In genomic region chr3:101454629-101455028, GRCh38 we compare ENCODE assay signal across 29 cellular contexts.
"Had no signal": no experiment of that assay in that cellular context is flagged by ENCODE, and none has a peak within 500 bp of the region (broad histone marks: within the 10 kb centered on the region; RNA-seq: fewer than 3 reads in every experiment).

No MANE protein-coding gene starts in this region.

- H3K27ac Mint-ChIP-seq: nephron; neural progenitor cell; progenitor cell of endocrine pancreas; stimulated activated effector memory CD8-positive, alpha-beta T cell treated with anti-CD3 and anti-CD28 coated beads, Interleukin-12 subunit alpha, Interleukin-12 subunit beta, amount 100 ng/mL, for 72 hours; stimulated activated naive CD8-positive, alpha-beta T cell treated with anti-CD3 and anti-CD28 coated beads, Interleukin-15, amount 100 ng/mL, for 72 hours; type B pancreatic cell had no signal

- DNase-seq: natural killer cell; occipital lobe; ovary; posterior cingulate gyrus; psoas muscle; right cardiac atrium; right lobe of liver; sigmoid colon; small intestine; stimulated activated CD4-positive, alpha-beta T cell treated with anti-CD3 and anti-CD28 coated beads, Interleukin-15, amount 100 ng/mL, for 24 hours; stimulated activated CD4-positive, alpha-beta T cell treated with anti-CD3 and anti-CD28 coated beads, Interleukin-2, amount 100 ng/mL, for 24 hours; stimulated activated CD4-positive, alpha-beta T cell treated with anti-CD3 and anti-CD28 coated beads, Interleukin-2, amount 100 ng/mL, for 48 hours; stimulated activated CD4-positive, alpha-beta T cell treated with anti-CD3 and anti-CD28 coated beads, Interleukin-4, amount 100 ng/mL, for 24 hours; stimulated activated naive CD4-positive, alpha-beta T cell; stimulated activated naive CD8-positive, alpha-beta T cell treated with anti-CD3 and anti-CD28 coated beads, Interleukin-15, amount 100 ng/mL, for 72 hours; stimulated activated naive CD8-positive, alpha-beta T cell treated with anti-CD3 and anti-CD28 coated beads, Interleukin-15, Interleukin-2, amounts not matched to agents 100 U/mL and 50 U/mL, for 24 hours; substantia nigra; testis; tibial artery; transverse colon; upper lobe of right lung; uterus had no signal

- H3K36me3 ChIP-seq: neural progenitor cell, ovary, uterus had no signal

- H3K27me3 ChIP-seq: neural progenitor cell, ovary, right lobe of liver, sigmoid colon, suprapubic skin, testis, tibial artery, transverse colon, upper lobe of right lung, uterus had no signal

- H3K4me2 ChIP-seq: neural progenitor cell had no signal

- H3K9me3 Mint-ChIP-seq: natural killer cell, type B pancreatic cell had no signal

- H3K36me3 Mint-ChIP-seq: natural killer cell had no signal

- H3K4me1 ChIP-seq: neural progenitor cell, psoas muscle, right lobe of liver, sigmoid colon, suprapubic skin, testis, transverse colon, upper lobe of right lung, uterus had no signal

- H3K27me3 Mint-ChIP-seq: progenitor cell of endocrine pancreas; stimulated activated naive CD8-positive, alpha-beta T cell treated with anti-CD3 and anti-CD28 coated beads, Interleukin-15, amount 100 ng/mL, for 72 hours; type B pancreatic cell had no signal

- H3K4me1 Mint-ChIP-seq: nephron, neural progenitor cell had no signal

- H3K4me3 ChIP-seq: neural progenitor cell, ovary, psoas muscle, right lobe of liver, sigmoid colon, suprapubic skin, testis, tibial artery, transverse colon, upper lobe of right lung, uterus had no signal

- H3K4me3 Mint-ChIP-seq: natural killer cell; nephron; neural progenitor cell; stimulated activated effector memory CD8-positive, alpha-beta T cell treated with anti-CD3 and anti-CD28 coated beads, Interleukin-12 subunit alpha, Interleukin-12 subunit beta, amount 100 ng/mL, for 72 hours; stimulated activated naive CD8-positive, alpha-beta T cell treated with anti-CD3 and anti-CD28 coated beads, Interleukin-15, amount 100 ng/mL, for 72 hours; type B pancreatic cell had no signal

- H3K9me3 ChIP-seq: ovary, psoas muscle, right lobe of liver, sigmoid colon, suprapubic skin, testis, tibial artery, transverse colon, upper lobe of right lung, uterus had no signal

- H2AFZ ChIP-seq: neural progenitor cell, parathyroid adenoma had no signal

- H3K9ac ChIP-seq: neural progenitor cell, parathyroid adenoma had no signal

- H3K27ac ChIP-seq: neural progenitor cell, ovary, parathyroid adenoma, psoas muscle, right lobe of liver, sigmoid colon, suprapubic skin, testis, tibial artery, transverse colon, upper lobe of right lung, uterus had no signal

- ATAC-seq: psoas muscle; right cardiac atrium; right lobe of liver; stimulated activated effector memory CD8-positive, alpha-beta T cell treated with anti-CD3 and anti-CD28 coated beads, Interleukin-12 subunit alpha, Interleukin-12 subunit beta, amount 100 ng/mL, for 72 hours; stimulated activated naive CD8-positive, alpha-beta T cell treated with anti-CD3 and anti-CD28 coated beads, Interleukin-15, amount 100 ng/mL, for 72 hours; stimulated activated naive CD8-positive, alpha-beta T cell treated with anti-CD3 and anti-CD28 coated beads, Interleukin-15, Interleukin-2, amounts not matched to agents 100 U/mL and 50 U/mL, for 24 hours; upper lobe of right lung had no signal
